In genomic region chr2:43131051-43131889, GRCh38 we compare ENCODE assay signal across 8 cellular contexts.
DNase-seq lines count a peak whose midpoint lies in the region; ATAC-seq and TF ChIP-seq lines count a peak whose summit lies in the region.

No MANE protein-coding gene starts in this region.

- H3K9ac ChIP-seq in SU-DHL-6 (ENCODE audit: low read length) = peak overlapping the region; percentile 60

- H3K4me1 ChIP-seq in heart left ventricle (peaks cover 7 to 97% (median 43%) of the 10 kb centered on the region in 12 donors), gastrocnemius medialis (peaks cover 16 to 28% of the 10 kb centered on the region in 2 donors)

- peak overlapping the region; percentile 79 for H3K27ac Mint-ChIP-seq in activated naive CD8-positive, alpha-beta T cell treated with anti-CD3 and anti-CD28 coated beads for 36 hours

- peaks cover 90% of the 10 kb centered on the region for H3K4me1 Mint-ChIP-seq in activated naive CD8-positive, alpha-beta T cell treated with anti-CD3 and anti-CD28 coated beads for 36 hours

- no peaks in the 10 kb centered on the region for H3K27me3 ChIP-seq in SU-DHL-6 (ENCODE audit: low read length)
- no peaks in the 10 kb centered on the region for H3K27me3 ChIP-seq in heart left ventricle
- H3K27me3 ChIP-seq in gastrocnemius medialis = no peaks in the 10 kb centered on the region

- H3F3A ChIP-seq in SU-DHL-6 (ENCODE audit: insufficient read depth) = peaks cover 46% of the 10 kb centered on the region

- peak; percentile 11 to 32 for DNase-seq in NCI-H2081 (lab: John Stamatoyannopoulos, UW)
- DNase-seq in NCI-H2081 treated with DMSO at 0.1 percent for 48 hours (lab: John Stamatoyannopoulos, UW) = no peak
- peak; percentile 77 for DNase-seq in activated naive CD8-positive, alpha-beta T cell treated with anti-CD3 and anti-CD28 coated beads for 36 hours
- DNase-seq in heart left ventricle = peak; percentile 65 to 87 (median 74)
- peak; percentile 92 to 95 for DNase-seq in gastrocnemius medialis
- no peak for DNase-seq in SHP77 treated with DMSO at 0.1 percent for 48 hours (lab: John Stamatoyannopoulos, UW)

- H3K9me3 ChIP-seq in SU-DHL-6 (ENCODE audit: insufficient read depth, low read length) (no peaks in the 10 kb centered on the region), heart left ventricle (no peaks in the 10 kb centered on the region), gastrocnemius medialis (no peaks in the 10 kb centered on the region)

- TF ChIP-seq CTCF in SU-DHL-6 (IDR thresholded peaks at IDR 0.05; ENCODE audit: insufficient read depth, low read length, poor library complexity, severe bottlenecking) = peak; percentile 51
- peak; percentile 23 to 63 (median 45) for TF ChIP-seq CTCF in heart left ventricle (IDR thresholded peaks at IDR 0.05)
- peak; percentile 12 to 55 (median 47) for TF ChIP-seq CTCF in gastrocnemius medialis (IDR thresholded peaks at IDR 0.05 in 4 of 5, conservative IDR thresholded peaks at IDR 0.05 in 1 of 5)

- H3K4me3 ChIP-seq in SU-DHL-6 (ENCODE audit: insufficient read depth, low read length, poor library complexity, severe bottlenecking) (no peak overlapping the region), heart left ventricle (peak overlapping the region in 1 of 12 donors; percentile 6), gastrocnemius medialis (no peak overlapping the region)

- WGBS in heart left ventricle, 4 donors = 35 to 47% (median 41%) methylated on average over 13 to 18 of the region's 18 CpGs

- no peaks in the 10 kb centered on the region for H3K9me2 ChIP-seq in SU-DHL-6 (replicated peaks; ENCODE audit: insufficient read depth, low read length)

- H3K27me3 Mint-ChIP-seq in activated naive CD8-positive, alpha-beta T cell treated with anti-CD3 and anti-CD28 coated beads for 36 hours = no peaks in the 10 kb centered on the region

- in situ Hi-C loops in gastrocnemius medialis (cut with MboI; ENCODE audit: low sequenced_read_pairs in 4 of 4) = no loop called here

- TF ChIP-seq POLR2A in heart left ventricle (IDR thresholded peaks at IDR 0.05) (no peak), gastrocnemius medialis (IDR thresholded peaks at IDR 0.05) (peak in 1 of 2 donors; percentile 27)

- peak overlapping the region; percentile 49 for H3K4me3 Mint-ChIP-seq in activated naive CD8-positive, alpha-beta T cell treated with anti-CD3 and anti-CD28 coated beads for 36 hours

- no peaks in the 10 kb centered on the region for H3K9me3 Mint-ChIP-seq in activated naive CD8-positive, alpha-beta T cell treated with anti-CD3 and anti-CD28 coated beads for 36 hours

- H3K36me3 Mint-ChIP-seq in activated naive CD8-positive, alpha-beta T cell treated with anti-CD3 and anti-CD28 coated beads for 36 hours = no peaks in the 10 kb centered on the region

- H3K4me2 ChIP-seq in SU-DHL-6 (ENCODE audit: low read depth, low read length, poor library complexity, severe bottlenecking) = peak overlapping the region; percentile 57

- H3K27ac ChIP-seq in SU-DHL-6 (ENCODE audit: low read depth, low read length) (peak overlapping the region; percentile 95), heart left ventricle (peak overlapping the region; percentile 19 to 94 (median 60)), gastrocnemius medialis (peak overlapping the region; percentile 36 to 88 (median 80))

- intact Hi-C loops in heart left ventricle (cut with DNase I) (loop anchor here in 7 of 10 donors (1.0 to 10.0 kb wide), 9 partner anchors 96 to 356 kb away; partner anchors contain the start of gene ZFP36L2 (in 4 of the 7)), gastrocnemius medialis (cut with DNase I; ENCODE audit: low total_unique reads) (loop anchor here (1.0 to 5.0 kb wide), 2 partner anchors 96 to 351 kb away; no protein-coding TSS in a partner anchor)

- ATAC-seq in HG03558 (IDR thresholded peaks at IDR 0.05; ENCODE audit: extremely low read depth, unreplicated experiment) (peak; percentile 31), heart left ventricle (peak; percentile 57 to 66 (median 60)), gastrocnemius medialis (peak; percentile 82 to 84)

- H3K79me2 ChIP-seq in SU-DHL-6 (ENCODE audit: insufficient read depth, low read length) = no peaks in the 10 kb centered on the region

- H4K20me1 ChIP-seq in SU-DHL-6 (ENCODE audit: low read depth, low read length) = no peaks in the 10 kb centered on the region

- no peak overlapping the region for H2AFZ ChIP-seq in SU-DHL-6 (ENCODE audit: low read depth, low read length, severe bottlenecking)

- H3K36me3 ChIP-seq in SU-DHL-6 (ENCODE audit: low read length) = no peaks in the 10 kb centered on the region
- no peaks in the 10 kb centered on the region for H3K36me3 ChIP-seq in heart left ventricle
- no peaks in the 10 kb centered on the region for H3K36me3 ChIP-seq in gastrocnemius medialis

Comparison
In these comparisons a context has a peak if more than half of its experiments do, and no peak if none do; other contexts are left out.
1. DNase-seq: peak in NCI-H2081 (2 of 2), activated naive CD8-positive, alpha-beta T cell treated with anti-CD3 and anti-CD28 coated beads for 36 hours (single experiment), heart left ventricle (5 of 5) and gastrocnemius medialis (2 of 2); none in NCI-H2081 treated with DMSO at 0.1 percent for 48 hours (single experiment) and SHP77 treated with DMSO at 0.1 percent for 48 hours (single experiment).
2. ATAC-seq: peak in every context shown above with its lines; median percentile 83 in gastrocnemius medialis; 60 in heart left ventricle; 31 in HG03558.
3. Peak in every context shown above with its lines, with median percentiles within 50 percentile points of each other: H3K27ac ChIP-seq and CTCF ChIP-seq.